Comparison of ENCODE assay signal across 29 cellular contexts in genomic region chr1:18411321-18411720, GRCh38.
DNase-seq lines count a peak whose midpoint lies in the region; ATAC-seq, FAIRE-seq and TF ChIP-seq lines count a peak whose summit lies in the region.
"Had no signal": no experiment of that assay in that cellular context is flagged by ENCODE, and none has a peak within 500 bp of the region (broad histone marks: within the 10 kb centered on the region; RNA-seq: fewer than 3 reads in every experiment).

No MANE protein-coding gene starts in this region.

- no peaks in the 10 kb centered on the region for H3K9me2 ChIP-seq in hepatocyte (replicated peaks; ENCODE audit: insufficient read depth)

- in situ Hi-C loops in K562 (cut with MboI) = no loop called here

- peak overlapping the region; percentile 29; the same call in 1 of the 2 replicates for H3K27ac Mint-ChIP-seq in WTC11
- H3K27ac Mint-ChIP-seq: CD14-positive monocyte; CD4-positive, alpha-beta memory T cell; CD4-positive, CD25-positive, alpha-beta regulatory T cell had no signal

- TF ChIP-seq EP300 in K562 (IDR thresholded peaks at IDR 0.05; ENCODE audit: low read length) = no peak

- H3K27me3 Mint-ChIP-seq in WTC11 (ENCODE audit: low read depth) = peaks cover 15% of the 10 kb centered on the region

- no peak for TF ChIP-seq POLR2A in K562 (conservative IDR thresholded peaks at IDR 0.05)

- CTCF ChIA-PET in WTC11 (lab: Charles Lee) (no interaction called here), K562 (lab: Yijun Ruan, JAX; ENCODE audit: low intra/inter-chr PET ratio) (no interaction called here)

- no peak overlapping the region for H3K4me3 Mint-ChIP-seq in WTC11
- H3K4me3 Mint-ChIP-seq: CD14-positive monocyte; CD4-positive, CD25-positive, alpha-beta regulatory T cell; CD8-positive, alpha-beta memory T cell had no signal

- WGBS in K562 (ENCODE audit: insufficient coverage, low coverage, missing lambda C conversion rate) = 46% methylated on average over 2 of the region's 2 CpGs
- 52% methylated on average over 2 of the region's 2 CpGs for WGBS in hepatocyte (ENCODE audit: low lambda C conversion rate, missing lambda C conversion rate)
- WGBS in smooth muscle cell (ENCODE audit: low lambda C conversion rate) = 68% methylated on average over 2 of the region's 2 CpGs

- no TSS peak for BruUV-seq in K562 (replicated peaks; lab: Mats Ljungman, UMichigan)

- H3K4me1 Mint-ChIP-seq in WTC11 = peaks cover 86% of the 10 kb centered on the region
- H3K4me1 Mint-ChIP-seq: CD14-positive monocyte; CD4-positive, alpha-beta memory T cell; CD4-positive, CD25-positive, alpha-beta regulatory T cell; CD8-positive, alpha-beta memory T cell had no signal

- H3K9ac ChIP-seq in K562 (ENCODE audit: insufficient read depth in 1 of 2, low read depth in 2 of 2, low read length in 2 of 2) (no peak overlapping the region), smooth muscle cell (ENCODE audit: low read depth) (peak overlapping the region; percentile 51)
- H3K9ac ChIP-seq: BLaER1 had no signal

- H3K79me2 ChIP-seq in K562 (ENCODE audit: control insufficient read depth, insufficient read depth, low read length) (no peaks in the 10 kb centered on the region), hepatocyte (no peaks in the 10 kb centered on the region), smooth muscle cell (ENCODE audit: low read depth) (no peaks in the 10 kb centered on the region)

- H3K9me3 Mint-ChIP-seq in WTC11 = peaks cover 33% of the 10 kb centered on the region

- H3K4me2 ChIP-seq in K562 (ENCODE audit: insufficient read depth, low read length) = no peak overlapping the region
- no peak overlapping the region for H3K4me2 ChIP-seq in hepatocyte
- no peak overlapping the region for H3K4me2 ChIP-seq in smooth muscle cell
- H3K4me2 ChIP-seq: BLaER1 had no signal

- no peak for DNase-seq in WTC11 (ENCODE audit: low spot score)
- DNase-seq in K562 (ENCODE audit: extremely low read depth in 1 of 4, low spot score in 3 of 4) = no peak
- no peak for DNase-seq in hepatocyte (ENCODE audit: low spot score)
- no peak for DNase-seq in smooth muscle cell (lab: John Stamatoyannopoulos, UW; ENCODE audit: unreplicated experiment)
- no peak for DNase-seq in NCI-H1417 treated with DMSO at 0.1 percent for 48 hours (lab: John Stamatoyannopoulos, UW)
- DNase-seq in foreskin keratinocyte = no peak
- DNase-seq in KG1 (lab: John Stamatoyannopoulos, UW) = no peak
- DNase-seq: 8988T; ACHN; BE2C; C1 segment of cervical spinal cord; CD4-positive, alpha-beta memory T cell; CD4-positive, CD25-positive, alpha-beta regulatory T cell; CD8-positive, alpha-beta memory T cell; COR-L47; DMS 273 treated with DMSO at 0.1 percent for 48 hours; DMS153; DMS53; DMS79; DND-41; EL; GDM1 had no signal

- H3K36me3 ChIP-seq in K562 (ENCODE audit: control insufficient read depth, insufficient read depth, low read length) = no peaks in the 10 kb centered on the region
- H3K36me3 ChIP-seq in hepatocyte (replicated peaks; ENCODE audit: insufficient read depth, low read depth) = no peaks in the 10 kb centered on the region
- H3K36me3 ChIP-seq in smooth muscle cell (ENCODE audit: low read depth) = no peaks in the 10 kb centered on the region
- H3K36me3 ChIP-seq: BE2C, BLaER1 had no signal

- peaks cover 0 to 14% of the 10 kb centered on the region in 2 experiments; a peak in 1 of 5 replicates for H3K27me3 ChIP-seq in K562 (ENCODE audit: control insufficient read depth in 2 of 2, insufficient read depth in 2 of 2, low read length in 2 of 2)
- H3K27me3 ChIP-seq in hepatocyte = no peaks in the 10 kb centered on the region
- no peaks in the 10 kb centered on the region for H3K27me3 ChIP-seq in smooth muscle cell (ENCODE audit: low read depth)
- H3K27me3 ChIP-seq in foreskin keratinocyte = no peaks in the 10 kb centered on the region
- H3K27me3 ChIP-seq: BE2C, BLaER1 had no signal

- no peak for TF ChIP-seq RAD21 in K562 (CRISPR knock-in tag; conservative IDR thresholded peaks at IDR 0.05 in 1 of 2, IDR thresholded peaks at IDR 0.05 in 1 of 2)

- no peaks in the 10 kb centered on the region for H3K9me1 ChIP-seq in K562 (ENCODE audit: control insufficient read depth, insufficient read depth, low read length)

- H3K4me3 ChIP-seq in K562 = no peak overlapping the region
- H3K4me3 ChIP-seq in hepatocyte = no peak overlapping the region
- no peak overlapping the region for H3K4me3 ChIP-seq in smooth muscle cell
- H3K4me3 ChIP-seq: BLaER1, GM12878 had no signal

- POLR2A ChIA-PET in WTC11 (lab: Charles Lee) (no interaction called here), K562 (lab: Yijun Ruan, JAX) (no interaction called here)

- ATAC-seq in WTC11 (no peak), K562 (no peak), foreskin keratinocyte (no peak)
- ATAC-seq: GM12878 had no signal

- H4K20me1 ChIP-seq in K562 (replicated peaks; ENCODE audit: control insufficient read depth, insufficient read depth, low read length) (no peaks in the 10 kb centered on the region), hepatocyte (ENCODE audit: insufficient read depth, poor library complexity, severe bottlenecking) (no peaks in the 10 kb centered on the region), smooth muscle cell (ENCODE audit: low read depth) (no peaks in the 10 kb centered on the region)
- H4K20me1 ChIP-seq: BLaER1 had no signal

- H3K9me3 ChIP-seq in K562 (replicated peaks; ENCODE audit: control insufficient read depth, insufficient read depth, low read depth, low read length) (peaks cover 19% of the 10 kb centered on the region), hepatocyte (ENCODE audit: low read depth) (no peaks in the 10 kb centered on the region), smooth muscle cell (replicated peaks; ENCODE audit: low read depth) (no peaks in the 10 kb centered on the region)
- H3K9me3 ChIP-seq: BE2C had no signal

- FAIRE-seq in K562 (lab: Jason Lieb, UNC) = no peak
- FAIRE-seq: A204.1, GM12878, GM12892, GM18507, GM19239 had no signal

- intact Hi-C loops in K562 (cut with micrococcal nuclease) = no loop called here

- H3K4me1 ChIP-seq in K562 (replicated peaks in 1 of 2; ENCODE audit: control insufficient read depth in 2 of 2, insufficient read depth in 2 of 2, low read length in 2 of 2) (peaks cover 15 to 53% of the 10 kb centered on the region in 2 experiments; a peak in 4 of 5 replicates), hepatocyte (ENCODE audit: insufficient read depth) (peaks cover 30% of the 10 kb centered on the region), smooth muscle cell (ENCODE audit: low read depth) (peaks cover 26% of the 10 kb centered on the region), foreskin keratinocyte (no peaks in the 10 kb centered on the region)
- H3K4me1 ChIP-seq: BE2C, BLaER1 had no signal

- H2AFZ ChIP-seq in K562 (ENCODE audit: low read depth, low read length) = no peak overlapping the region
- no peak overlapping the region for H2AFZ ChIP-seq in hepatocyte
- H2AFZ ChIP-seq in smooth muscle cell (ENCODE audit: low read depth) = no peak overlapping the region

- no peaks in the 10 kb centered on the region for H3F3A ChIP-seq in smooth muscle cell (ENCODE audit: low read depth)

- H3K27ac ChIP-seq in K562 (ENCODE audit: extremely low read depth, low read depth, low read length) (no peak overlapping the region), hepatocyte (peak overlapping the region; percentile 90), smooth muscle cell (ENCODE audit: low read depth) (peak overlapping the region; percentile 86), foreskin keratinocyte (no peak overlapping the region)
- H3K27ac ChIP-seq: BLaER1 had no signal

- H3K36me3 Mint-ChIP-seq in WTC11 = peaks cover 42% of the 10 kb centered on the region
- H3K36me3 Mint-ChIP-seq: CD14-positive monocyte; CD4-positive, alpha-beta memory T cell; CD4-positive, CD25-positive, alpha-beta regulatory T cell; CD8-positive, alpha-beta memory T cell had no signal

- TF ChIP-seq CTCF in WTC11 (IDR thresholded peaks at IDR 0.05) (no peak), K562 (IDR thresholded peaks at IDR 0.05 in 2 of 3, conservative IDR thresholded peaks at IDR 0.05 in 1 of 3; ENCODE audit: insufficient read depth in 2 of 3, low read depth in 1 of 3, low read length in 3 of 3) (no peak), hepatocyte (IDR thresholded peaks at IDR 0.05; ENCODE audit: poor library complexity) (no peak), smooth muscle cell (IDR thresholded peaks at IDR 0.05; ENCODE audit: borderline replicate concordance, insufficient read depth, poor library complexity, severe bottlenecking) (no peak), foreskin keratinocyte (conservative IDR thresholded peaks at IDR 0.05) (no peak)

TF ChIP-seq in WTC11, 78 proteins besides CTCF, POLR2A, EP300 and RAD21:
- TF ChIP-seq RORB (CRISPR knock-in tag; IDR thresholded peaks at IDR 0.05) = no peak

TF ChIP-seq in K562, 482 proteins besides CTCF, POLR2A, EP300 and RAD21:
- TF ChIP-seq BRF2 (IDR thresholded peaks at IDR 0.05; ENCODE audit: borderline replicate concordance, insufficient read depth, insufficient read length) (no peak), PATZ1 (CRISPR knock-in tag; IDR thresholded peaks at IDR 0.05; ENCODE audit: borderline replicate concordance) (0 out of 2 replicates have a peak, but pooled peaks have one; percentile 24)

Comparison
In these comparisons a context has a peak if more than half of its experiments do, and no peak if none do; other contexts are left out.
1. H3K27ac ChIP-seq: peak in hepatocyte (single experiment) and smooth muscle cell (single experiment); none in K562 (single experiment) and foreskin keratinocyte (single experiment).